In the genomic region with DNA sequence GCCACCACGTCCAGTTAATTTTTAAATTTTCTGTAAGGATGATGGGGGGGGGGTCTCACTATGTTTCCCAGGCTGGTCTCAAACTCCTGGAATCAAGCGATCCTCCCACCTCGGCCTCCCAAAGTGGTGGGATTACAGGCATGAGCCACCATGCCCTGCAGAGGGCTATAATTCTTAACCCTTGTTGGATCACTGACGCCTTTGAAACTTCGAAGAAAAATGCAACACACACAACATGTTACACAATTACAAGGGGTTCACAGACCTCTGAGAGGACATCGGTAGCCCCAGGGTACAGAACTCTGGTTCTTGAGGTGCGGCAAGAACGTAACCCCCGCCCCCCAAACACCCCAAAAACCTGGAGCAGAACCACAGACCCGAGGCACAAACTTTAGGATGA, we compare ENCODE assay signal across 1 cellular context.
TF ChIP-seq lines count a peak whose summit lies in the region.

No MANE protein-coding gene starts in this region.

TF ChIP-seq in HepG2, 621 proteins besides CTCF, POLR2A, EP300 and RAD21:
- TF ChIP-seq ZNF790 (CRISPR knock-in tag; IDR thresholded peaks at IDR 0.05; ENCODE audit: borderline replicate concordance) (no peak), ZNF225 (CRISPR knock-in tag; IDR thresholded peaks at IDR 0.05) (no peak), KLF15 (CRISPR knock-in tag; IDR thresholded peaks at IDR 0.05; ENCODE audit: borderline replicate concordance) (no peak), ZBTB20 (CRISPR knock-in tag; IDR thresholded peaks at IDR 0.05; ENCODE audit: borderline replicate concordance, low read depth) (no peak), U2AF2 (IDR thresholded peaks at IDR 0.05; ENCODE audit: low read depth, low read length) (no peak), TAF1 (CRISPR knock-in tag; IDR thresholded peaks at IDR 0.05) (no peak), MYNN (CRISPR knock-in tag; IDR thresholded peaks at IDR 0.05; ENCODE audit: low read depth) (no peak), DR1 (CRISPR knock-in tag; IDR thresholded peaks at IDR 0.05) (no peak), IRF1 (CRISPR knock-in tag; IDR thresholded peaks at IDR 0.05; ENCODE audit: low read depth) (0 out of 2 replicates have a peak, but pooled peaks have one; percentile 10), CEBPB (IDR thresholded peaks at IDR 0.05; ENCODE audit: borderline replicate concordance, low read depth, low read length) (peak; percentile 45; the same call in 1 of the 2 replicates), ZBTB1 (CRISPR knock-in tag; IDR thresholded peaks at IDR 0.05; ENCODE audit: borderline replicate concordance) (no peak), ZNF652 (CRISPR knock-in tag; IDR thresholded peaks at IDR 0.05; ENCODE audit: borderline replicate concordance, low read depth) (peak; percentile 63), ZNF512 (CRISPR knock-in tag; IDR thresholded peaks at IDR 0.05) (no peak), MAFF (IDR thresholded peaks at IDR 0.05; ENCODE audit: low read depth, low read length) (no peak), ZNF124 (CRISPR knock-in tag; IDR thresholded peaks at IDR 0.05) (no peak), CAMTA2 (CRISPR knock-in tag; IDR thresholded peaks at IDR 0.05; ENCODE audit: borderline replicate concordance) (no peak), HDAC1 (CRISPR knock-in tag; IDR thresholded peaks at IDR 0.05) (0 out of 2 replicates have a peak, but pooled peaks have one; percentile 1), BCL6 (CRISPR knock-in tag; IDR thresholded peaks at IDR 0.05) (0 out of 2 replicates have a peak, but pooled peaks have one; percentile 27), SIN3A (IDR thresholded peaks at IDR 0.05; ENCODE audit: borderline replicate concordance, low read depth, low read length) (no peak)
- TF ChIP-seq, protein P1, sequence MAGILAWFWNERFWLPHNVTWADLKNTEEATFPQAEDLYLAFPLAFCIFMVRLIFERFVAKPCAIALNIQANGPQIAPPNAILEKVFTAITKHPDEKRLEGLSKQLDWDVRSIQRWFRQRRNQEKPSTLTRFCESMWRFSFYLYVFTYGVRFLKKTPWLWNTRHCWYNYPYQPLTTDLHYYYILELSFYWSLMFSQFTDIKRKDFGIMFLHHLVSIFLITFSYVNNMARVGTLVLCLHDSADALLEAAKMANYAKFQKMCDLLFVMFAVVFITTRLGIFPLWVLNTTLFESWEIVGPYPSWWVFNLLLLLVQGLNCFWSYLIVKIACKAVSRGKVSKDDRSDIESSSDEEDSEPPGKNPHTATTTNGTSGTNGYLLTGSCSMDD (CRISPR knock-in tag; IDR thresholded peaks at IDR 0.05), result no peak
